15 cellular contexts compared by ENCODE assay signal in genomic region chr17:74276051-74276476, GRCh38. TPM values are rescaled to one million over a fixed set of nuclear protein-coding genes. Genes with fewer than 3 reads are reported as not detected.
A peak's percentile ranks its signal among the peaks of the same experiment; 100 is the strongest.
DNase-seq lines count a peak whose midpoint lies in the region; ATAC-seq, FAIRE-seq and TF ChIP-seq lines count a peak whose summit lies in the region.
"Had no signal": no experiment of that assay in that cellular context is flagged by ENCODE, and none has a peak within 500 bp of the region (broad histone marks: within the 10 kb centered on the region; RNA-seq: fewer than 3 reads in every experiment).

No MANE protein-coding gene starts in this region.

- no peak for FAIRE-seq in GM19239 (lab: Jason Lieb, UNC)

- H3K9me3 Mint-ChIP-seq in CD8-positive, alpha-beta T cell, result no peaks in the 10 kb centered on the region

- peaks cover 32% of the 10 kb centered on the region for H3K4me1 ChIP-seq in CD8-positive, alpha-beta T cell (ENCODE audit: insufficient read depth, low read length)
- H3K4me1 ChIP-seq in left ventricle myocardium inferior, result peaks cover 57% of the 10 kb centered on the region
- H3K4me1 ChIP-seq: Caco-2 had no signal

- ATAC-seq in CD8-positive, alpha-beta T cell, result no peak
- ATAC-seq in GM21526 (IDR thresholded peaks at IDR 0.05; ENCODE audit: low FRiP score, unreplicated experiment), result no peak
- no peak for ATAC-seq in HG02840 (IDR thresholded peaks at IDR 0.05; ENCODE audit: low FRiP score, unreplicated experiment)
- ATAC-seq in HG03460 (IDR thresholded peaks at IDR 0.05; ENCODE audit: unreplicated experiment), result no peak

- H3K4me1 Mint-ChIP-seq in CD8-positive, alpha-beta T cell (ENCODE audit: low read depth), result peaks cover 36% of the 10 kb centered on the region

- no peak for DNase-seq in CD8-positive, alpha-beta T cell
- DNase-seq in anterior cingulate cortex (lab: John Stamatoyannopoulos, UW), result peak in 38 of 58 donors; percentile 13 to 81 (median 56)
- peak; percentile 66 for DNase-seq in left ventricle myocardium inferior
- peak; percentile 58 for DNase-seq in putamen (ENCODE audit: low spot score)
- DNase-seq in GM19239 (ENCODE audit: insufficient read length, low spot score), result no peak
- DNase-seq: activated T-cell treated with anti-CD3 and anti-CD28 coated beads, Interleukin-2, amount 50 U/mL, for 1 hour; Caco-2; dermis blood vessel endothelial cell; Karpas-422; NCI-H2171 had no signal

- H3K4me3 ChIP-seq in CD8-positive, alpha-beta T cell (ENCODE audit: low read depth, low read length), result no peak overlapping the region
- no peak overlapping the region for H3K4me3 ChIP-seq in left ventricle myocardium inferior
- H3K4me3 ChIP-seq: hepatocyte had no signal

- TF ChIP-seq CTCF in CD8-positive, alpha-beta T cell (IDR thresholded peaks at IDR 0.05), result no peak
- TF ChIP-seq CTCF in left ventricle myocardium inferior (IDR thresholded peaks at IDR 0.05; ENCODE audit: borderline replicate concordance), result no peak

- no peak overlapping the region for H3K4me3 Mint-ChIP-seq in CD8-positive, alpha-beta T cell

- no peaks in the 10 kb centered on the region for H3K27me3 ChIP-seq in CD8-positive, alpha-beta T cell (ENCODE audit: insufficient read depth, low read length)
- peaks cover 21% of the 10 kb centered on the region for H3K27me3 ChIP-seq in left ventricle myocardium inferior (ENCODE audit: low read depth)

- POLR2A ChIA-PET in CD8-positive, alpha-beta T cell (lab: Charles Lee), result no interaction called here

- H3K36me3 Mint-ChIP-seq in CD8-positive, alpha-beta T cell, result no peaks in the 10 kb centered on the region

- H3K27ac Mint-ChIP-seq in CD8-positive, alpha-beta T cell, result peak overlapping the region; percentile 46

- no peak overlapping the region for H3K27ac ChIP-seq in CD8-positive, alpha-beta T cell (ENCODE audit: low read depth, low read length)
- peak overlapping the region; percentile 86 for H3K27ac ChIP-seq in left ventricle myocardium inferior (replicated peaks)
- H3K27ac ChIP-seq: hepatocyte, RWPE1 had no signal

- no peaks in the 10 kb centered on the region for H3K27me3 Mint-ChIP-seq in CD8-positive, alpha-beta T cell (ENCODE audit: low read depth)

- intact Hi-C loops in CD8-positive, alpha-beta T cell (cut with DNase I, micrococcal nuclease), result no loop called here
- intact Hi-C loops in left ventricle myocardium inferior (cut with micrococcal nuclease), result no loop called here

- no peaks in the 10 kb centered on the region for H3K9me3 ChIP-seq in CD8-positive, alpha-beta T cell (ENCODE audit: low read length)
- H3K9me3 ChIP-seq in left ventricle myocardium inferior (replicated peaks), result no peaks in the 10 kb centered on the region
- H3K9me3 ChIP-seq: Caco-2 had no signal

- CTCF ChIA-PET in CD8-positive, alpha-beta T cell (lab: Charles Lee), result interaction anchor here (0.7 to 2.8 kb wide), 3 partner anchors 10 to 65 kb away, joined by 3 to 7 read pairs (median 4); no protein-coding TSS in a partner anchor

- H3K36me3 ChIP-seq in CD8-positive, alpha-beta T cell (ENCODE audit: insufficient read depth, low read length), result no peaks in the 10 kb centered on the region
- H3K36me3 ChIP-seq in left ventricle myocardium inferior, result no peaks in the 10 kb centered on the region

RNA-seq across cellular contexts. Expression of gene DNAI2, which starts 2.0 kb away (rescaled TPM):
- total RNA-seq in CD8-positive, alpha-beta T cell, result under 1 TPM; 0.22 to 0.35 TPM
- not detected for total RNA-seq in left ventricle myocardium inferior
- total RNA-seq: Caco-2, dermis blood vessel endothelial cell, hepatocyte had no signal

RNA-seq across cellular contexts. Expression of gene KIF19, which starts 50.0 kb away (rescaled TPM):
- under 1 TPM; 0.64 to 0.98 TPM for total RNA-seq in CD8-positive, alpha-beta T cell
- total RNA-seq in left ventricle myocardium inferior, result 0.08 TPM
- total RNA-seq: Caco-2 had no signal

Comparison
In these comparisons a context has a peak if more than half of its experiments do, and no peak if none do; other contexts are left out.
1. DNase-seq: peak in anterior cingulate cortex (38 of 58), left ventricle myocardium inferior (single experiment) and putamen (single experiment); none in CD8-positive, alpha-beta T cell (0 of 7) and GM19239 (single experiment).